Comparison of ENCODE assay signal across 27 cellular contexts in genomic region chr9:88064554-88064953, GRCh38.
"Had no signal": no experiment of that assay in that cellular context is flagged by ENCODE, and none has a peak within 500 bp of the region (broad histone marks: within the 10 kb centered on the region; RNA-seq: fewer than 3 reads in every experiment).

No MANE protein-coding gene starts in this region.

- H3K4me3 ChIP-seq: colonic mucosa, coronary artery, dorsolateral prefrontal cortex, esophagus muscularis mucosa, esophagus squamous epithelium, gastrocnemius medialis, gastroesophageal sphincter, heart left ventricle, heart right ventricle had no signal

- ATAC-seq: effector memory CD8-positive, alpha-beta T cell; esophagus mucosa; foreskin keratinocyte; gastrocnemius medialis; gastroesophageal sphincter; heart left ventricle; heart right ventricle had no signal

- H3K4me1 ChIP-seq: colonic mucosa, esophagus muscularis mucosa, esophagus squamous epithelium, foreskin keratinocyte, gastrocnemius medialis, gastroesophageal sphincter, heart left ventricle, heart right ventricle had no signal

- FAIRE-seq: colon, endothelial cell of umbilical vein, frontal cortex had no signal

- H3K27me3 ChIP-seq: colonic mucosa, dorsolateral prefrontal cortex, esophagus muscularis mucosa, esophagus squamous epithelium, gastroesophageal sphincter had no signal

- H3K36me3 ChIP-seq: colonic mucosa, esophagus muscularis mucosa, esophagus squamous epithelium, gastrocnemius medialis, gastroesophageal sphincter, heart left ventricle, heart right ventricle had no signal

- H3K9me3 ChIP-seq: colonic mucosa, esophagus muscularis mucosa, esophagus squamous epithelium, gastrocnemius medialis, gastroesophageal sphincter, heart left ventricle, heart right ventricle had no signal

- DNase-seq: colonic mucosa; cortex of kidney; dermis blood vessel endothelial cell; dorsolateral prefrontal cortex; effector CD4-positive, alpha-beta T cell; effector CD8-positive, alpha-beta T cell; effector memory CD4-positive, alpha-beta T cell; effector memory CD8-positive, alpha-beta T cell; endodermal cell; erythroblast; esophagus squamous epithelium; foreskin fibroblast; foreskin keratinocyte; foreskin melanocyte; gastrocnemius medialis; glutamatergic neuron; head of caudate nucleus; heart left ventricle; heart right ventricle had no signal

- H3K27ac ChIP-seq: colonic mucosa, coronary artery, dorsolateral prefrontal cortex, epithelial cell of prostate, esophagus muscularis mucosa, esophagus squamous epithelium, foreskin keratinocyte, gastrocnemius medialis, gastroesophageal sphincter, heart left ventricle, heart right ventricle had no signal
